Comparison of ENCODE assay signal across 9 cellular contexts in genomic region chrX:73977542-73978169, GRCh38.
A peak's percentile ranks its signal among the peaks of the same experiment; 100 is the strongest.
DNase-seq lines count a peak whose midpoint lies in the region; ATAC-seq and TF ChIP-seq lines count a peak whose summit lies in the region.
"Had no signal": no experiment of that assay in that cellular context is flagged by ENCODE, and none has a peak within 500 bp of the region (broad histone marks: within the 10 kb centered on the region; RNA-seq: fewer than 3 reads in every experiment).

No MANE protein-coding gene starts in this region.

- peaks cover 3% of the 10 kb centered on the region; the same call in 1 of the 2 replicates for H4K20me1 ChIP-seq in DND-41 (ENCODE audit: insufficient read depth, low read length)

- peaks cover 3% of the 10 kb centered on the region for H3K4me1 ChIP-seq in DND-41 (ENCODE audit: insufficient read depth, low read length)

- H3K36me3 ChIP-seq in DND-41 (ENCODE audit: insufficient read depth, low read length), result peaks cover 3% of the 10 kb centered on the region; the same call in 1 of the 2 replicates
- H3K36me3 ChIP-seq in brain microvascular endothelial cell (replicated peaks), result no peaks in the 10 kb centered on the region

- H3K4me2 ChIP-seq in DND-41 (ENCODE audit: insufficient read depth, low read length), result no peak overlapping the region

- in situ Hi-C loops in brain microvascular endothelial cell (cut with HindIII; ENCODE audit: low pct_ligation_motif_present, low sequenced_read_pairs), result no loop called here

- no peak overlapping the region for H3K27ac ChIP-seq in DND-41 (ENCODE audit: low read length)
- peak overlapping the region; percentile 27 for H3K27ac ChIP-seq in brain microvascular endothelial cell

- TF ChIP-seq CTCF in DND-41 (IDR thresholded peaks at IDR 0.05; ENCODE audit: borderline replicate concordance, extremely low read depth, low read length, poor library complexity, severe bottlenecking), result no peak
- TF ChIP-seq CTCF in brain microvascular endothelial cell (IDR thresholded peaks at IDR 0.05; ENCODE audit: low read depth, low read length, missing control alignments), result no peak

- H3K9ac ChIP-seq in DND-41 (ENCODE audit: low read depth, low read length), result no peak overlapping the region

- peaks cover 85% of the 10 kb centered on the region for H3K79me2 ChIP-seq in DND-41 (ENCODE audit: insufficient read depth, low read length)

- DNase-seq in DND-41 (no peak), brain microvascular endothelial cell (no peak), GM19238 (ENCODE audit: insufficient read length, low spot score) (no peak), NCI-H2107 treated with DMSO at 0.1 percent for 48 hours (lab: John Stamatoyannopoulos, UW; ENCODE audit: unreplicated experiment) (no peak), A172 (ENCODE audit: low spot score) (no peak), cerebellar cortex (ENCODE audit: low spot score) (no peak)
- DNase-seq: small intestine had no signal

- H3K4me3 ChIP-seq in DND-41 (ENCODE audit: low read depth in 1 of 2, low read length in 2 of 2) (no peak overlapping the region), brain microvascular endothelial cell (ENCODE audit: low read depth, low read length) (no peak overlapping the region)

- H3K9me3 ChIP-seq in DND-41 (ENCODE audit: insufficient read depth, low read length, severe bottlenecking), result no peaks in the 10 kb centered on the region

- H3K27me3 ChIP-seq in DND-41 (ENCODE audit: insufficient read depth, low read length, poor library complexity) (no peaks in the 10 kb centered on the region), brain microvascular endothelial cell (replicated peaks) (no peaks in the 10 kb centered on the region)

- ATAC-seq in DND-41 (ENCODE audit: insufficient read depth, low read depth) (peak; percentile 82), GM19463 (IDR thresholded peaks at IDR 0.05; ENCODE audit: unreplicated experiment) (peak; percentile 80), HG03378 (IDR thresholded peaks at IDR 0.05; ENCODE audit: unreplicated experiment) (peak; percentile 82)

- no peak overlapping the region for H2AFZ ChIP-seq in DND-41 (ENCODE audit: low read depth, low read length)
